Comparison of ENCODE assay signal across 30 cellular contexts in genomic region chr2:79593237-79593867, GRCh38.
"Had no signal": no experiment of that assay in that cellular context is flagged by ENCODE, and none has a peak within 500 bp of the region (broad histone marks: within the 10 kb centered on the region; RNA-seq: fewer than 3 reads in every experiment).

No MANE protein-coding gene starts in this region.

- H3K4me1 ChIP-seq: SJSA1 had no signal

- ATAC-seq: Panc1 had no signal

- DNase-seq: Kasumi-1, MG63, NCI-H1048, NCI-H1092 treated with DMSO at 0.1 percent for 48 hours, NCI-H1105 treated with DMSO at 0.1 percent for 48 hours, NCI-H1417 treated with DMSO at 0.1 percent for 48 hours, NCI-H146, NCI-H1694, NCI-H187, NCI-H1930, NCI-H2029 treated with DMSO at 0.1 percent for 48 hours, NCI-H2081 treated with DMSO at 0.1 percent for 48 hours, NCI-H2171 treated with DMSO at 0.1 percent for 48 hours, NCI-H2227 treated with DMSO at 0.1 percent for 48 hours, NCI-H345, NCI-H446, NCI-H524, NCI-H526, NCI-H69, NCI-H748 treated with DMSO at 0.1 percent for 48 hours, NCI-H82, PC-9, Right ventricle myocardium superior, RPMI8226, SHP77 treated with DMSO at 0.1 percent for 48 hours, SK-N-SH, SW 1271, T-helper 1 cell had no signal

- H3K36me3 ChIP-seq: MG63, SJSA1 had no signal

- H3K4me2 ChIP-seq: PC-9, SK-N-SH had no signal

- H3K27ac ChIP-seq: PC-9, SJSA1 had no signal

- H3K9ac ChIP-seq: SK-N-SH had no signal

- H2AFZ ChIP-seq: PC-9 had no signal

- H3K9me3 ChIP-seq: MG63, SJSA1, SK-N-SH had no signal

- H3K4me3 ChIP-seq: MG63, PC-9, SJSA1 had no signal

- H3K27me3 ChIP-seq: MG63, SJSA1 had no signal
